Comparison of ENCODE assay signal across 22 cellular contexts in genomic region chr4:156606444-156607197, GRCh38.
DNase-seq lines count a peak whose midpoint lies in the region; ATAC-seq, FAIRE-seq and TF ChIP-seq lines count a peak whose summit lies in the region.
"Had no signal": no experiment of that assay in that cellular context is flagged by ENCODE, and none has a peak within 500 bp of the region (broad histone marks: within the 10 kb centered on the region; RNA-seq: fewer than 3 reads in every experiment).

No MANE protein-coding gene starts in this region.

- FAIRE-seq in astrocyte (lab: Jason Lieb, UNC): peak; percentile 58
- FAIRE-seq: G401.6 had no signal

- H3K4me3 ChIP-seq in astrocyte (ENCODE audit: insufficient read depth, low read depth, low read length) (no peak overlapping the region), fibroblast of villous mesenchyme (ENCODE audit: low read depth, low read length) (no peak overlapping the region), osteoblast (ENCODE audit: insufficient read depth, low read length) (no peak overlapping the region)
- H3K4me3 ChIP-seq: BLaER1 treated with 17β-estradiol and CSF1 and Interleukin-3, amounts not matched to agents 10 nM and 100 nM; cardiac muscle cell had no signal

- H3K27ac ChIP-seq in astrocyte (ENCODE audit: low read depth, low read length) (peak overlapping the region; percentile 64), osteoblast (ENCODE audit: low read depth, low read length) (peak overlapping the region; percentile 67)
- H3K27ac ChIP-seq: BLaER1 treated with 17β-estradiol and CSF1 and Interleukin-3, amounts not matched to agents 10 nM and 100 nM; cardiac muscle cell had no signal

- H3K4me1 Mint-ChIP-seq in astrocyte (ENCODE audit: low read depth, unreplicated experiment): peaks cover 20% of the 10 kb centered on the region
- H3K4me1 Mint-ChIP-seq: activated CD8-positive, alpha-beta memory T cell treated with anti-CD3 and anti-CD28 coated beads, Interleukin-2, amount 10 ng/mL, durations not matched to agents 7 days and 5 days; activated naive CD8-positive, alpha-beta T cell treated with anti-CD3 and anti-CD28 coated beads for 36 hours; T-cell had no signal

- peak; percentile 20 for DNase-seq in EL
- peak; percentile 99 for DNase-seq in astrocyte (ENCODE audit: low read depth)
- peak; percentile 44 for DNase-seq in fibroblast of villous mesenchyme (ENCODE audit: low read depth)
- no peak for DNase-seq in osteoblast (ENCODE audit: insufficient read length, low spot score, missing footprints)
- DNase-seq in SW 1271 (lab: John Stamatoyannopoulos, UW): no peak
- no peak for DNase-seq in epidermal melanocyte (ENCODE audit: insufficient read length, low spot score)
- DNase-seq in amniotic stem cell (lab: John Stamatoyannopoulos, UW): no peak
- DNase-seq: activated CD4-positive, alpha-beta T cell treated with anti-CD3 and anti-CD28 coated beads for 4 hours; activated CD8-positive, alpha-beta memory T cell treated with anti-CD3 and anti-CD28 coated beads, Interleukin-2, amount 10 ng/mL, durations not matched to agents 7 days and 5 days; activated naive CD8-positive, alpha-beta T cell treated with anti-CD3 and anti-CD28 coated beads for 36 hours; erythroblast; MV-4-11; NCI-H187; PC-3; SHP77; stimulated activated CD4-positive, alpha-beta T cell treated with anti-CD3 and anti-CD28 coated beads, Interleukin-12 subunit alpha, Interleukin-12 subunit beta, amount 100 ng/mL, for 4 hours; T-cell had no signal

- H3K9me3 Mint-ChIP-seq in astrocyte (ENCODE audit: unreplicated experiment): peaks cover 2% of the 10 kb centered on the region

- H3K9me3 ChIP-seq in astrocyte (ENCODE audit: insufficient read depth, low read depth, low read length) (no peaks in the 10 kb centered on the region), osteoblast (ENCODE audit: low read depth, low read length) (no peaks in the 10 kb centered on the region)
- H3K9me3 ChIP-seq: BLaER1 treated with 17β-estradiol and CSF1 and Interleukin-3, amounts not matched to agents 10 nM and 100 nM had no signal

- no peak for TF ChIP-seq CTCF in astrocyte (IDR thresholded peaks at IDR 0.05; ENCODE audit: insufficient read depth, low read depth, low read length)
- TF ChIP-seq CTCF in fibroblast of villous mesenchyme (IDR thresholded peaks at IDR 0.05; ENCODE audit: insufficient read depth, low read depth, low read length): no peak
- no peak for TF ChIP-seq CTCF in osteoblast (IDR thresholded peaks at IDR 0.05; ENCODE audit: extremely low read depth, low read depth, low read length)

- H3K27me3 Mint-ChIP-seq in astrocyte (ENCODE audit: low read depth, unreplicated experiment): no peaks in the 10 kb centered on the region
- H3K27me3 Mint-ChIP-seq: activated CD8-positive, alpha-beta memory T cell treated with anti-CD3 and anti-CD28 coated beads, Interleukin-2, amount 10 ng/mL, durations not matched to agents 7 days and 5 days; activated naive CD8-positive, alpha-beta T cell treated with anti-CD3 and anti-CD28 coated beads for 36 hours; T-cell had no signal

- no peaks in the 10 kb centered on the region for H3K36me3 Mint-ChIP-seq in astrocyte (ENCODE audit: low read depth, unreplicated experiment)
- H3K36me3 Mint-ChIP-seq: activated CD8-positive, alpha-beta memory T cell treated with anti-CD3 and anti-CD28 coated beads, Interleukin-2, amount 10 ng/mL, durations not matched to agents 7 days and 5 days; activated naive CD8-positive, alpha-beta T cell treated with anti-CD3 and anti-CD28 coated beads for 36 hours; T-cell had no signal

- H3K4me1 ChIP-seq in astrocyte (ENCODE audit: insufficient read depth, low read length) (peaks cover 10% of the 10 kb centered on the region), osteoblast (ENCODE audit: insufficient read depth, low read length) (peaks cover 13% of the 10 kb centered on the region)

- no peak overlapping the region for H3K4me3 Mint-ChIP-seq in astrocyte (ENCODE audit: unreplicated experiment)
- H3K4me3 Mint-ChIP-seq: activated CD8-positive, alpha-beta memory T cell treated with anti-CD3 and anti-CD28 coated beads, Interleukin-2, amount 10 ng/mL, durations not matched to agents 7 days and 5 days; activated naive CD8-positive, alpha-beta T cell treated with anti-CD3 and anti-CD28 coated beads for 36 hours; T-cell had no signal

- H3K4me2 ChIP-seq in astrocyte (ENCODE audit: low read length): peak overlapping the region; percentile 34
- H3K4me2 ChIP-seq in osteoblast (ENCODE audit: insufficient read depth, low read length): peak overlapping the region; percentile 27
- H3K4me2 ChIP-seq: BLaER1 treated with 17β-estradiol and CSF1 and Interleukin-3, amounts not matched to agents 10 nM and 100 nM had no signal

- no peak for ATAC-seq in HG02798 (IDR thresholded peaks at IDR 0.05; ENCODE audit: poor library complexity, unreplicated experiment)
- ATAC-seq: activated CD8-positive, alpha-beta memory T cell treated with anti-CD3 and anti-CD28 coated beads, Interleukin-2, amount 10 ng/mL, durations not matched to agents 7 days and 5 days; PC-3; T-cell had no signal

- H3K27me3 ChIP-seq in astrocyte (ENCODE audit: insufficient read depth, low read length) (no peaks in the 10 kb centered on the region), osteoblast (ENCODE audit: insufficient read depth, low read length) (no peaks in the 10 kb centered on the region)
- H3K27me3 ChIP-seq: BLaER1 treated with 17β-estradiol and CSF1 and Interleukin-3, amounts not matched to agents 10 nM and 100 nM; cardiac muscle cell had no signal

- peak overlapping the region; percentile 30 for H3K9ac ChIP-seq in astrocyte (ENCODE audit: low read length)
- H3K9ac ChIP-seq: BLaER1 treated with 17β-estradiol and CSF1 and Interleukin-3, amounts not matched to agents 10 nM and 100 nM had no signal

- H4K20me1 ChIP-seq in astrocyte (ENCODE audit: insufficient read depth, low read length) (no peaks in the 10 kb centered on the region), osteoblast (ENCODE audit: insufficient read depth, low read length) (no peaks in the 10 kb centered on the region)
- H4K20me1 ChIP-seq: BLaER1 treated with 17β-estradiol and CSF1 and Interleukin-3, amounts not matched to agents 10 nM and 100 nM had no signal

- H2AFZ ChIP-seq in astrocyte (ENCODE audit: low read depth, low read length): no peak overlapping the region
- peak overlapping the region; percentile 64 for H2AFZ ChIP-seq in osteoblast (ENCODE audit: low read length)

- H3K79me2 ChIP-seq in astrocyte (ENCODE audit: insufficient read depth, low read length) (no peaks in the 10 kb centered on the region), osteoblast (ENCODE audit: insufficient read depth, low read length) (no peaks in the 10 kb centered on the region)

- H3K36me3 ChIP-seq in astrocyte (ENCODE audit: insufficient read depth, low read length) (no peaks in the 10 kb centered on the region), osteoblast (ENCODE audit: insufficient read depth, low read length) (no peaks in the 10 kb centered on the region)
- H3K36me3 ChIP-seq: BLaER1 treated with 17β-estradiol and CSF1 and Interleukin-3, amounts not matched to agents 10 nM and 100 nM; cardiac muscle cell had no signal

- peak overlapping the region; percentile 68 for H3K27ac Mint-ChIP-seq in astrocyte (ENCODE audit: unreplicated experiment)
- H3K27ac Mint-ChIP-seq: activated CD8-positive, alpha-beta memory T cell treated with anti-CD3 and anti-CD28 coated beads, Interleukin-2, amount 10 ng/mL, durations not matched to agents 7 days and 5 days; activated naive CD8-positive, alpha-beta T cell treated with anti-CD3 and anti-CD28 coated beads for 36 hours; activated T-helper 2 cell treated with anti-CD3 and anti-CD28 coated beads, Interferon-gamma antibody, Interleukin-2, Interleukin-4, amounts not matched to agents 10 μg/mL and 5 μg/mL and 100 μg/mL, durations not matched to agents 14 hours and 24 hours and 36 hours; T-cell had no signal

Comparison
In these comparisons a context has a peak if more than half of its experiments do, and no peak if none do; other contexts are left out.
1. DNase-seq: peak in EL (single experiment), astrocyte (single experiment) and fibroblast of villous mesenchyme (single experiment); none in osteoblast (single experiment), SW 1271 (0 of 2), epidermal melanocyte (single experiment) and amniotic stem cell (single experiment).